Comparison of ENCODE assay signal across 22 cellular contexts in the genomic region with DNA sequence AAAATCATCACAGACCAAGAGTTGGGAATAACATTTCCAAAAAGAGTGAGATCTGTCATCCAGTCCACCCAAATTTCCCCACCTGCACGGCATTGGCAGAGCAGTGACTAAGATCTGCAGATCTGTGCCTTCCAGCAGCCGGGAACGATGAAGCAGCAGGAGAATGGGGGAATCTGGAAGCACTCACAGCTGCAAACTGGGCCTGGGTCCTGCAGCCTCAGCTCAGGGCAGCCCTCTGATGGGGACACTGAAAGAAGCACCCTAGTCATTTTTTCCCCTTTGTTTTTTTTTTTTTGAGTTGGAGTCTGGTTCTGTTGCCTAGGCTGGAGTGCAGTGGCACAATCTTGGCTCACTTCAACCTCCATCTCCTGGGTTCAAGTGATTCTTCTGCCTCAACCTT. TPM values are rescaled to one million over a fixed set of nuclear protein-coding genes. Genes with fewer than 3 reads are reported as not detected.
DNase-seq lines count a peak whose midpoint lies in the region; ATAC-seq and TF ChIP-seq lines count a peak whose summit lies in the region.
"Had no signal": no experiment of that assay in that cellular context is flagged by ENCODE, and none has a peak within 500 bp of the region (broad histone marks: within the 10 kb centered on the region; RNA-seq: fewer than 3 reads in every experiment).

No MANE protein-coding gene starts in this region.

- in situ Hi-C loops in GM13977 (cut with MboI; ENCODE audit: low pct_unique_long_range_greater_than_20kb, low sequenced_read_pairs, unreplicated experiment) = no loop called here

- peak; percentile 78 for ATAC-seq in WTC11
- ATAC-seq in HG02885 (IDR thresholded peaks at IDR 0.05; ENCODE audit: poor library complexity, unreplicated experiment) = no peak
- ATAC-seq in HG03280 (IDR thresholded peaks at IDR 0.05; ENCODE audit: unreplicated experiment) = no peak
- ATAC-seq: HCT116, Panc1, SK-N-SH treated with all-trans-retinoic acid at 6 μM for 48 hours, T-cell had no signal

- no peak overlapping the region for H3K27ac Mint-ChIP-seq in WTC11
- H3K27ac Mint-ChIP-seq: T-cell had no signal

- DNase-seq in GM13977 (ENCODE audit: low spot score) (no peak), NCI-H69 (lab: John Stamatoyannopoulos, UW) (peak; percentile 5), WTC11 (ENCODE audit: low spot score) (peak; percentile 41), iPS-NIHi7 (ENCODE audit: extremely low spot score) (peak; percentile 77), NCI-H524 treated with DMSO at 0.1 percent for 48 hours (lab: John Stamatoyannopoulos, UW) (no peak)
- DNase-seq: CD8-positive, alpha-beta memory T cell; DMS53; GDM1; KBM-7; MM.1S; NCI-H1048; NCI-H1417 treated with DMSO at 0.1 percent for 48 hours; NCI-H187; NCI-H446; NCI-H526 treated with DMSO at 0.1 percent for 48 hours; T-cell had no signal

- TF ChIP-seq CTCF in GM13977 (IDR thresholded peaks at IDR 0.05; ENCODE audit: extremely low read depth, insufficient read depth, missing control alignments) = peak; percentile 5
- no peak for TF ChIP-seq CTCF in WTC11 (IDR thresholded peaks at IDR 0.05)

- CTCF ChIA-PET in WTC11 (lab: Charles Lee) = interaction anchor here (0.7 to 1.4 kb wide), 6 partner anchors 25 to 274 kb away, joined by 3 to 5 read pairs (median 3); no protein-coding TSS in a partner anchor

- H3K4me1 Mint-ChIP-seq in WTC11 = peaks cover 7% of the 10 kb centered on the region

- H3K9me3 Mint-ChIP-seq in WTC11 = no peaks in the 10 kb centered on the region
- H3K9me3 Mint-ChIP-seq: CD8-positive, alpha-beta memory T cell; T-cell had no signal

- POLR2A ChIA-PET in WTC11 (lab: Charles Lee) = interaction anchor here (0.6 kb wide), 1 partner anchor 383 kb away, joined by 5 read pairs; no protein-coding TSS in a partner anchor

- H3K36me3 Mint-ChIP-seq in WTC11 = no peaks in the 10 kb centered on the region
- H3K36me3 Mint-ChIP-seq: CD8-positive, alpha-beta memory T cell; T-cell had no signal

- H3K27me3 Mint-ChIP-seq in WTC11 (ENCODE audit: low read depth) = no peaks in the 10 kb centered on the region
- H3K27me3 Mint-ChIP-seq: CD8-positive, alpha-beta memory T cell; T-cell had no signal

- H3K4me3 Mint-ChIP-seq in WTC11 = no peak overlapping the region
- H3K4me3 Mint-ChIP-seq: CD8-positive, alpha-beta memory T cell; T-cell had no signal

TF ChIP-seq in WTC11, 78 proteins besides CTCF, POLR2A, EP300 and RAD21:
- TF ChIP-seq, protein P1, sequence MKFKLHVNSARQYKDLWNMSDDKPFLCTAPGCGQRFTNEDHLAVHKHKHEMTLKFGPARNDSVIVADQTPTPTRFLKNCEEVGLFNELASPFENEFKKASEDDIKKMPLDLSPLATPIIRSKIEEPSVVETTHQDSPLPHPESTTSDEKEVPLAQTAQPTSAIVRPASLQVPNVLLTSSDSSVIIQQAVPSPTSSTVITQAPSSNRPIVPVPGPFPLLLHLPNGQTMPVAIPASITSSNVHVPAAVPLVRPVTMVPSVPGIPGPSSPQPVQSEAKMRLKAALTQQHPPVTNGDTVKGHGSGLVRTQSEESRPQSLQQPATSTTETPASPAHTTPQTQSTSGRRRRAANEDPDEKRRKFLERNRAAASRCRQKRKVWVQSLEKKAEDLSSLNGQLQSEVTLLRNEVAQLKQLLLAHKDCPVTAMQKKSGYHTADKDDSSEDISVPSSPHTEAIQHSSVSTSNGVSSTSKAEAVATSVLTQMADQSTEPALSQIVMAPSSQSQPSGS (CRISPR knock-in tag; IDR thresholded peaks at IDR 0.05; ENCODE audit: borderline replicate concordance, low read depth) = no peak
- TF ChIP-seq ESRRA (CRISPR knock-in tag; IDR thresholded peaks at IDR 0.05; ENCODE audit: borderline replicate concordance) (no peak), CBFB (CRISPR knock-in tag; IDR thresholded peaks at IDR 0.05; ENCODE audit: low read depth) (no peak), NR2C2 (CRISPR knock-in tag; IDR thresholded peaks at IDR 0.05) (no peak), TEAD4 (CRISPR knock-in tag; IDR thresholded peaks at IDR 0.05) (no peak), IRF2 (CRISPR knock-in tag; IDR thresholded peaks at IDR 0.05; ENCODE audit: borderline replicate concordance, low read depth) (no peak), MXD4 (CRISPR knock-in tag; IDR thresholded peaks at IDR 0.05; ENCODE audit: borderline replicate concordance) (no peak), ZNF138 (CRISPR knock-in tag; conservative IDR thresholded peaks at IDR 0.05) (no peak), SOX15 (CRISPR knock-in tag; IDR thresholded peaks at IDR 0.05) (no peak), OVOL2 (CRISPR knock-in tag; IDR thresholded peaks at IDR 0.05; ENCODE audit: borderline replicate concordance) (no peak)
- TF ChIP-seq, protein P2, sequence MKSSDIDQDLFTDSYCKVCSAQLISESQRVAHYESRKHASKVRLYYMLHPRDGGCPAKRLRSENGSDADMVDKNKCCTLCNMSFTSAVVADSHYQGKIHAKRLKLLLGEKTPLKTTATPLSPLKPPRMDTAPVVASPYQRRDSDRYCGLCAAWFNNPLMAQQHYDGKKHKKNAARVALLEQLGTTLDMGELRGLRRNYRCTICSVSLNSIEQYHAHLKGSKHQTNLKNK (CRISPR knock-in tag; IDR thresholded peaks at IDR 0.05) = no peak
- TF ChIP-seq, protein P3, sequence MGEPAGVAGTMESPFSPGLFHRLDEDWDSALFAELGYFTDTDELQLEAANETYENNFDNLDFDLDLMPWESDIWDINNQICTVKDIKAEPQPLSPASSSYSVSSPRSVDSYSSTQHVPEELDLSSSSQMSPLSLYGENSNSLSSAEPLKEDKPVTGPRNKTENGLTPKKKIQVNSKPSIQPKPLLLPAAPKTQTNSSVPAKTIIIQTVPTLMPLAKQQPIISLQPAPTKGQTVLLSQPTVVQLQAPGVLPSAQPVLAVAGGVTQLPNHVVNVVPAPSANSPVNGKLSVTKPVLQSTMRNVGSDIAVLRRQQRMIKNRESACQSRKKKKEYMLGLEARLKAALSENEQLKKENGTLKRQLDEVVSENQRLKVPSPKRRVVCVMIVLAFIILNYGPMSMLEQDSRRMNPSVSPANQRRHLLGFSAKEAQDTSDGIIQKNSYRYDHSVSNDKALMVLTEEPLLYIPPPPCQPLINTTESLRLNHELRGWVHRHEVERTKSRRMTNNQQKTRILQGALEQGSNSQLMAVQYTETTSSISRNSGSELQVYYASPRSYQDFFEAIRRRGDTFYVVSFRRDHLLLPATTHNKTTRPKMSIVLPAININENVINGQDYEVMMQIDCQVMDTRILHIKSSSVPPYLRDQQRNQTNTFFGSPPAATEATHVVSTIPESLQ (CRISPR knock-in tag; IDR thresholded peaks at IDR 0.05) = no peak
- TF ChIP-seq, protein P4, sequence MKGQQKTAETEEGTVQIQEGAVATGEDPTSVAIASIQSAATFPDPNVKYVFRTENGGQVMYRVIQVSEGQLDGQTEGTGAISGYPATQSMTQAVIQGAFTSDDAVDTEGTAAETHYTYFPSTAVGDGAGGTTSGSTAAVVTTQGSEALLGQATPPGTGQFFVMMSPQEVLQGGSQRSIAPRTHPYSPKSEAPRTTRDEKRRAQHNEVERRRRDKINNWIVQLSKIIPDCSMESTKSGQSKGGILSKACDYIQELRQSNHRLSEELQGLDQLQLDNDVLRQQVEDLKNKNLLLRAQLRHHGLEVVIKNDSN (CRISPR knock-in tag; IDR thresholded peaks at IDR 0.05) = no peak
- TF ChIP-seq, protein P5, sequence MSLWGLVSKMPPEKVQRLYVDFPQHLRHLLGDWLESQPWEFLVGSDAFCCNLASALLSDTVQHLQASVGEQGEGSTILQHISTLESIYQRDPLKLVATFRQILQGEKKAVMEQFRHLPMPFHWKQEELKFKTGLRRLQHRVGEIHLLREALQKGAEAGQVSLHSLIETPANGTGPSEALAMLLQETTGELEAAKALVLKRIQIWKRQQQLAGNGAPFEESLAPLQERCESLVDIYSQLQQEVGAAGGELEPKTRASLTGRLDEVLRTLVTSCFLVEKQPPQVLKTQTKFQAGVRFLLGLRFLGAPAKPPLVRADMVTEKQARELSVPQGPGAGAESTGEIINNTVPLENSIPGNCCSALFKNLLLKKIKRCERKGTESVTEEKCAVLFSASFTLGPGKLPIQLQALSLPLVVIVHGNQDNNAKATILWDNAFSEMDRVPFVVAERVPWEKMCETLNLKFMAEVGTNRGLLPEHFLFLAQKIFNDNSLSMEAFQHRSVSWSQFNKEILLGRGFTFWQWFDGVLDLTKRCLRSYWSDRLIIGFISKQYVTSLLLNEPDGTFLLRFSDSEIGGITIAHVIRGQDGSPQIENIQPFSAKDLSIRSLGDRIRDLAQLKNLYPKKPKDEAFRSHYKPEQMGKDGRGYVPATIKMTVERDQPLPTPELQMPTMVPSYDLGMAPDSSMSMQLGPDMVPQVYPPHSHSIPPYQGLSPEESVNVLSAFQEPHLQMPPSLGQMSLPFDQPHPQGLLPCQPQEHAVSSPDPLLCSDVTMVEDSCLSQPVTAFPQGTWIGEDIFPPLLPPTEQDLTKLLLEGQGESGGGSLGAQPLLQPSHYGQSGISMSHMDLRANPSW (CRISPR knock-in tag; conservative IDR thresholded peaks at IDR 0.05; ENCODE audit: low read depth) = no peak

RNA-seq across cellular contexts. Expression of a gene that starts 4.4 kb away (rescaled TPM):
- total RNA-seq in WTC11 (2021) = 0.14 TPM in 1 of 3 replicates, not detected in the others
- total RNA-seq: A172; CD8-positive, alpha-beta memory T cell had no signal

RNA-seq across cellular contexts. Expression of a gene that starts 51.0 kb away (rescaled TPM):
- 30.6 to 41.4 TPM (median 31.9 TPM) in 3 replicates for total RNA-seq in WTC11 (2021)

RNA-seq across cellular contexts. Expression of a gene that starts 51.8 kb away (rescaled TPM):
- 31.8 to 36.4 TPM (median 32.5 TPM) in 3 replicates for total RNA-seq in WTC11 (2021)

Comparison
In these comparisons a context has a peak if more than half of its experiments do, and no peak if none do; other contexts are left out.
1. DNase-seq: peak in NCI-H69 (single experiment), WTC11 (single experiment) and iPS-NIHi7 (single experiment); none in GM13977 (single experiment) and NCI-H524 treated with DMSO at 0.1 percent for 48 hours (single experiment).